ENCODE assay signal across 27 cellular contexts in genomic region chr2:45284621-45284995, GRCh38.
"Had no signal": no experiment of that assay in that cellular context is flagged by ENCODE, and none has a peak within 500 bp of the region (broad histone marks: within the 10 kb centered on the region; RNA-seq: fewer than 3 reads in every experiment).

No MANE protein-coding gene starts in this region.

- H3K36me3 Mint-ChIP-seq: activated naive CD4-positive, alpha-beta T cell treated with anti-CD3 and anti-CD28 coated beads, Interleukin-2, amount 10 ng/mL, durations not matched to agents 7 days and 5 days; activated naive CD8-positive, alpha-beta T cell treated with anti-CD3 and anti-CD28 coated beads for 36 hours had no signal

- H3K27ac Mint-ChIP-seq: activated CD8-positive, alpha-beta T cell treated with anti-CD3 and anti-CD28 coated beads for 36 hours; activated naive CD4-positive, alpha-beta T cell treated with anti-CD3 and anti-CD28 coated beads, Interleukin-2, amount 10 ng/mL, durations not matched to agents 7 days and 5 days; activated naive CD8-positive, alpha-beta T cell treated with anti-CD3 and anti-CD28 coated beads for 36 hours; activated T-cell treated with anti-CD3 and anti-CD28 coated beads, Interleukin-2, amount 50 U/mL, for 72 hours; activated T-helper 2 cell treated with anti-CD3 and anti-CD28 coated beads, Interferon-gamma antibody, Interleukin-2, Interleukin-4, amounts not matched to agents 10 μg/mL and 5 μg/mL and 100 μg/mL, durations not matched to agents 14 hours and 24 hours and 36 hours; T-helper 1 cell treated with Interleukin-12 subunit alpha and Interleukin-12 subunit beta and Interleukin-4 antibody, amounts not matched to agents 30 μg/mL and 1 μg/mL, for 36 hours had no signal

- H3K4me1 Mint-ChIP-seq: activated naive CD4-positive, alpha-beta T cell treated with anti-CD3 and anti-CD28 coated beads, Interleukin-2, amount 10 ng/mL, durations not matched to agents 7 days and 5 days; activated naive CD8-positive, alpha-beta T cell treated with anti-CD3 and anti-CD28 coated beads for 36 hours; central memory CD8-positive, alpha-beta T cell had no signal

- H3K4me3 ChIP-seq: SK-N-MC had no signal

- H3K27ac ChIP-seq: SK-N-MC had no signal

- FAIRE-seq: bronchial epithelial cell, RCC 7860 had no signal

- ATAC-seq: activated CD4-positive, CD25-positive, alpha-beta regulatory T cell treated with anti-CD3 and anti-CD28 coated beads, Interleukin-2, amount 50 U/mL, for 24 hours; activated CD8-positive, alpha-beta T cell treated with anti-CD3 and anti-CD28 coated beads for 36 hours; activated T-cell treated with anti-CD3 and anti-CD28 coated beads, Interleukin-2, amount 50 U/mL, for 72 hours had no signal

- DNase-seq: activated CD4-positive, alpha-beta T cell treated with anti-CD3 and anti-CD28 coated beads for 4 hours; activated CD8-positive, alpha-beta memory T cell treated with anti-CD3 and anti-CD28 coated beads, Interleukin-2, amount 50 U/mL, for 4 hours; activated CD8-positive, alpha-beta T cell treated with anti-CD3 and anti-CD28 coated beads for 36 hours; activated gamma-delta T cell treated with Interleukin-2 at 50 U/mL for 16 hours; activated naive CD4-positive, alpha-beta T cell treated with anti-CD3 and anti-CD28 coated beads, Interleukin-2, amount 10 ng/mL, durations not matched to agents 7 days and 5 days; activated naive CD8-positive, alpha-beta T cell treated with anti-CD3 and anti-CD28 coated beads for 36 hours; activated T-cell treated with anti-CD3 and anti-CD28 coated beads, Interleukin-2, amount 50 U/mL, for 72 hours; KG1; NCI-H1092 treated with DMSO at 0.1 percent for 48 hours; NCI-H1417 treated with DMSO at 0.1 percent for 48 hours; NCI-H1694; NCI-H2029; NCI-H2107; NCI-H2171 treated with DMSO at 0.1 percent for 48 hours; NCI-H345; NCI-H510A; NCI-H69; NK-92 treated with Interleukin-12 subunit alpha and Interleukin-12 subunit beta, amount 100 ng/mL, for 24 hours; OCI-M1; SW 1271 had no signal

- H3K4me3 Mint-ChIP-seq: activated CD8-positive, alpha-beta T cell treated with anti-CD3 and anti-CD28 coated beads for 36 hours; activated naive CD4-positive, alpha-beta T cell treated with anti-CD3 and anti-CD28 coated beads, Interleukin-2, amount 10 ng/mL, durations not matched to agents 7 days and 5 days; activated naive CD8-positive, alpha-beta T cell treated with anti-CD3 and anti-CD28 coated beads for 36 hours; activated T-cell treated with anti-CD3 and anti-CD28 coated beads, Interleukin-2, amount 50 U/mL, for 72 hours; central memory CD8-positive, alpha-beta T cell; T-helper 1 cell treated with Interleukin-12 subunit alpha and Interleukin-12 subunit beta and Interleukin-4 antibody, amounts not matched to agents 30 μg/mL and 1 μg/mL, for 36 hours had no signal

- H3K9me3 Mint-ChIP-seq: activated CD8-positive, alpha-beta T cell treated with anti-CD3 and anti-CD28 coated beads for 36 hours; activated naive CD4-positive, alpha-beta T cell treated with anti-CD3 and anti-CD28 coated beads, Interleukin-2, amount 10 ng/mL, durations not matched to agents 7 days and 5 days; activated naive CD8-positive, alpha-beta T cell treated with anti-CD3 and anti-CD28 coated beads for 36 hours; activated T-cell treated with anti-CD3 and anti-CD28 coated beads, Interleukin-2, amount 50 U/mL, for 72 hours; activated T-helper 2 cell treated with anti-CD3 and anti-CD28 coated beads, Interferon-gamma antibody, Interleukin-2, Interleukin-4, amounts not matched to agents 10 μg/mL and 5 μg/mL and 100 μg/mL, durations not matched to agents 14 hours and 24 hours and 36 hours; central memory CD8-positive, alpha-beta T cell; T-helper 1 cell treated with Interleukin-12 subunit alpha and Interleukin-12 subunit beta and Interleukin-4 antibody, amounts not matched to agents 30 μg/mL and 1 μg/mL, for 36 hours had no signal
